ENCODE assay signal across 8 cellular contexts in genomic region chr9:4742246-4742645, GRCh38. TPM values are rescaled to one million over a fixed set of nuclear protein-coding genes. Genes with fewer than 3 reads are reported as not detected.
DNase-seq lines count a peak whose midpoint lies in the region; ATAC-seq and TF ChIP-seq lines count a peak whose summit lies in the region.

No MANE protein-coding gene starts in this region.

- 42% methylated on average over 3 of the region's 3 CpGs for WGBS in SK-N-SH (ENCODE audit: low lambda C conversion rate)
- WGBS in spleen, 5 donors: 52 to 59% (median 57%) methylated on average over 3 of the region's 3 CpGs

- H3K9me3 ChIP-seq in SK-N-SH (no peaks in the 10 kb centered on the region), spleen (no peaks in the 10 kb centered on the region)

- H3K9me3 Mint-ChIP-seq in activated CD8-positive, alpha-beta T cell treated with anti-CD3 and anti-CD28 coated beads, Interleukin-2, amount 10 ng/mL, durations not matched to agents 7 days and 5 days (ENCODE audit: insufficient read depth): no peaks in the 10 kb centered on the region

- H3K27me3 ChIP-seq in SK-N-SH (ENCODE audit: insufficient read depth) (no peaks in the 10 kb centered on the region), spleen (replicated peaks in 1 of 7) (no peaks in the 10 kb centered on the region)

- H3K4me1 ChIP-seq in SK-N-SH (ENCODE audit: control insufficient read depth in 1 of 2, insufficient read depth in 2 of 2, low read depth in 1 of 2, low read length in 1 of 2) (peaks cover 5 to 13% of the 10 kb centered on the region in 2 experiments; a peak in 2 of 4 replicates), spleen (peaks cover 10 to 44% (median 34%) of the 10 kb centered on the region in 6 donors)

- no peak for TF ChIP-seq POLR2A in spleen (IDR thresholded peaks at IDR 0.05)

- H3K36me3 Mint-ChIP-seq in activated CD8-positive, alpha-beta T cell treated with anti-CD3 and anti-CD28 coated beads, Interleukin-2, amount 10 ng/mL, durations not matched to agents 7 days and 5 days (ENCODE audit: low read depth): peaks cover 9% of the 10 kb centered on the region

- H3K79me2 ChIP-seq in SK-N-SH (ENCODE audit: insufficient read depth): peaks cover 32% of the 10 kb centered on the region

- H3K4me3 ChIP-seq in SK-N-SH (ENCODE audit: low read depth in 2 of 2, low read length in 1 of 2) (peak overlapping the region in 1 of 2 experiments; percentile 92; a peak in 1 of 4 replicates), iPS-11a (ENCODE audit: low read depth, low read length) (peak overlapping the region; percentile 67), spleen (peak overlapping the region in 2 of 8 donors; percentile 86 to 92)

- TF ChIP-seq RAD21 in SK-N-SH (IDR thresholded peaks at IDR 0.05; ENCODE audit: low read length): no peak

- H3K9ac ChIP-seq in SK-N-SH: peak overlapping the region; percentile 85; the same call in 1 of the 2 replicates

- POLR2A ChIA-PET in SK-N-SH (lab: Yijun Ruan, JAX): interaction anchor here (1.1 to 1.3 kb wide), 2 partner anchors 18 to 50 kb away, joined by 3 to 4 read pairs; partner anchors contain the start of gene RCL1
- POLR2A ChIA-PET in activated CD8-positive, alpha-beta T cell treated with anti-CD3 and anti-CD28 coated beads, Interleukin-2, amount 10 ng/mL, durations not matched to agents 7 days and 5 days (lab: Charles Lee): interaction anchor here (1.8 kb wide), 1 partner anchor 60 kb away, joined by 7 read pairs; no protein-coding TSS in a partner anchor

- H3K27ac ChIP-seq in SK-N-SH (ENCODE audit: low read depth in 2 of 2, low read length in 1 of 2) (peak overlapping the region in 1 of 2 experiments; percentile 21; a peak in 2 of 4 replicates), spleen (peak overlapping the region in 6 of 8 donors; percentile 90 to 97 (median 92))

- H3K4me2 ChIP-seq in SK-N-SH: peak overlapping the region; percentile 94; the same call in 1 of the 2 replicates

- peaks cover 28% of the 10 kb centered on the region for H3K4me1 Mint-ChIP-seq in activated CD8-positive, alpha-beta T cell treated with anti-CD3 and anti-CD28 coated beads, Interleukin-2, amount 10 ng/mL, durations not matched to agents 7 days and 5 days (ENCODE audit: low read depth)

- H3K36me3 ChIP-seq in SK-N-SH (replicated peaks in 1 of 2; ENCODE audit: control insufficient read depth in 1 of 2, insufficient read depth in 2 of 2, low read length in 1 of 2) (peaks cover 0 to 7% of the 10 kb centered on the region in 2 experiments), spleen (no peaks in the 10 kb centered on the region)

- peak overlapping the region; percentile 92 for H2AFZ ChIP-seq in SK-N-SH (ENCODE audit: low read depth)

- CTCF ChIA-PET in SK-N-SH (lab: Yijun Ruan, JAX): interaction anchor here (1.0 to 2.6 kb wide), 5 partner anchors 8 to 858 kb away, joined by 3 to 12 read pairs (median 6); partner anchors contain the start of gene PLPP6
- CTCF ChIA-PET in activated CD8-positive, alpha-beta T cell treated with anti-CD3 and anti-CD28 coated beads, Interleukin-2, amount 10 ng/mL, durations not matched to agents 7 days and 5 days (lab: Charles Lee): interaction anchor here (1.0 to 2.0 kb wide), 6 partner anchors 17 to 444 kb away, joined by 3 to 5 read pairs (median 4); partner anchors contain the start of gene CDC37L1

- peak overlapping the region; percentile 88 for H3K4me3 Mint-ChIP-seq in activated CD8-positive, alpha-beta T cell treated with anti-CD3 and anti-CD28 coated beads, Interleukin-2, amount 10 ng/mL, durations not matched to agents 7 days and 5 days

- no peak overlapping the region for H3K27ac Mint-ChIP-seq in activated CD8-positive, alpha-beta T cell treated with anti-CD3 and anti-CD28 coated beads, Interleukin-2, amount 10 ng/mL, durations not matched to agents 7 days and 5 days

- peaks cover 17% of the 10 kb centered on the region for H3F3A ChIP-seq in SK-N-SH (replicated peaks; ENCODE audit: insufficient read depth)

- TF ChIP-seq EP300 in SK-N-SH (IDR thresholded peaks at IDR 0.05; ENCODE audit: borderline replicate concordance in 1 of 2, low read depth in 1 of 2, low read length in 1 of 2): no peak

- no peaks in the 10 kb centered on the region for H3K9me2 ChIP-seq in SK-N-SH

- H4K20me1 ChIP-seq in SK-N-SH (ENCODE audit: insufficient read depth): peaks cover 3% of the 10 kb centered on the region; the same call in 1 of the 2 replicates

- H3K27me3 Mint-ChIP-seq in activated CD8-positive, alpha-beta T cell treated with anti-CD3 and anti-CD28 coated beads, Interleukin-2, amount 10 ng/mL, durations not matched to agents 7 days and 5 days (ENCODE audit: low read depth): no peaks in the 10 kb centered on the region

- DNase-seq in SK-N-SH (no peak), spleen (no peak), mesenteric fat pad (ENCODE audit: low spot score) (no peak), DMS153 treated with DMSO at 0.1 percent for 48 hours (lab: John Stamatoyannopoulos, UW; ENCODE audit: unreplicated experiment) (no peak)
- DNase-seq in activated CD8-positive, alpha-beta T cell treated with anti-CD3 and anti-CD28 coated beads, Interleukin-2, amount 10 ng/mL, durations not matched to agents 7 days and 5 days: no peak

- intact Hi-C loops in spleen (cut with DNase I; ENCODE audit: low total_unique reads): loop anchor here (10.0 kb wide), 1 partner anchor 703 kb away; no protein-coding TSS in a partner anchor

- no peak for ATAC-seq in SK-N-SH treated with all-trans-retinoic acid at 6 μM for 48 hours
- no peak for ATAC-seq in activated CD8-positive, alpha-beta T cell treated with anti-CD3 and anti-CD28 coated beads, Interleukin-2, amount 10 ng/mL, durations not matched to agents 7 days and 5 days
- no peak for ATAC-seq in HG03442 (IDR thresholded peaks at IDR 0.05; ENCODE audit: unreplicated experiment)

- TF ChIP-seq CTCF in SK-N-SH (IDR thresholded peaks at IDR 0.05): no peak
- no peak for TF ChIP-seq CTCF in spleen (IDR thresholded peaks at IDR 0.05 in 8 of 11, conservative IDR thresholded peaks at IDR 0.05 in 3 of 11)

TF ChIP-seq in SK-N-SH, 30 proteins besides CTCF, POLR2A, EP300 and RAD21 (continues in another document):
- TF ChIP-seq SIN3A (IDR thresholded peaks at IDR 0.05; ENCODE audit: borderline replicate concordance, low read depth, low read length): no peak
- TF ChIP-seq ZBTB33 (IDR thresholded peaks at IDR 0.05; ENCODE audit: borderline replicate concordance, low read depth): no peak
- no peak for TF ChIP-seq EZH2phosphoT487 (IDR thresholded peaks at IDR 0.05; ENCODE audit: borderline replicate concordance, low read depth)
- no peak for TF ChIP-seq FOXM1 (IDR thresholded peaks at IDR 0.05; ENCODE audit: low read depth)
- no peak for TF ChIP-seq NFIC (IDR thresholded peaks at IDR 0.05; ENCODE audit: borderline replicate concordance)
- no peak for TF ChIP-seq RFX5 (IDR thresholded peaks at IDR 0.05; ENCODE audit: low read length)

TF ChIP-seq in SK-N-SH treated with all-trans-retinoic acid at 6 μM for 48 hours, 23 proteins besides CTCF, POLR2A, EP300 and RAD21 (continues in another document):
- no peak for TF ChIP-seq ZFP30 (CRISPR knock-in tag; IDR thresholded peaks at IDR 0.05)
- TF ChIP-seq CSRNP3 (CRISPR knock-in tag; IDR thresholded peaks at IDR 0.05): no peak
- no peak for TF ChIP-seq TCF4 (CRISPR knock-in tag; IDR thresholded peaks at IDR 0.05; ENCODE audit: borderline replicate concordance)

RNA-seq across cellular contexts. Expression of gene AK3, which starts 1.2 kb away (rescaled TPM):
- polyA plus RNA-seq in SK-N-SH (2012; rRNA removed): 20.6 and 30.8 TPM in 2 replicates
- 33.5 and 41.1 TPM in 2 replicates for polyA plus RNA-seq in SK-N-SH (2012; cell fraction: cytosol; rRNA removed)
- 13.6 and 32.3 TPM in 2 replicates for polyA plus RNA-seq in SK-N-SH (2012; cell fraction: nucleus; rRNA removed)
- 10 to 100 TPM; 34.8 to 35.4 TPM for total RNA-seq in activated CD8-positive, alpha-beta T cell treated with anti-CD3 and anti-CD28 coated beads, Interleukin-2, amount 10 ng/mL, durations not matched to agents 7 days and 5 days
- 10 to 100 TPM; 28.1 to 65.3 (median 51.3) TPM for total RNA-seq in spleen
- polyA plus RNA-seq in spleen: 10 to 100 TPM; 21.3 to 34.3 (median 25.9) TPM
- 69.8 TPM for total RNA-seq in mesenteric fat pad

RNA-seq across cellular contexts. Expression of gene RCL1, which starts 50.5 kb away (rescaled TPM):
- polyA plus RNA-seq in SK-N-SH (2012; rRNA removed) (18.4 and 18.6 TPM in 2 replicates), spleen (10 to 100 TPM; 11.8 to 15.3 (median 12.2) TPM)
- 16.3 and 17.0 TPM in 2 replicates for polyA plus RNA-seq in SK-N-SH (2012; cell fraction: cytosol; rRNA removed)
- polyA plus RNA-seq in SK-N-SH (2012; cell fraction: nucleus; rRNA removed): 18.0 and 22.4 TPM in 2 replicates
- total RNA-seq in activated CD8-positive, alpha-beta T cell treated with anti-CD3 and anti-CD28 coated beads, Interleukin-2, amount 10 ng/mL, durations not matched to agents 7 days and 5 days: 10 to 100 TPM; 16.8 TPM
- total RNA-seq in spleen (10 to 100 TPM; 16.8 to 29.4 (median 23.3) TPM), mesenteric fat pad (33.8 TPM)
